ENCODE assay signal across 8 cellular contexts in genomic region chr6:158849899-158850806, GRCh38. TPM values are rescaled to one million over a fixed set of nuclear protein-coding genes. Genes with fewer than 3 reads are reported as not detected.
DNase-seq lines count a peak whose midpoint lies in the region; ATAC-seq and TF ChIP-seq lines count a peak whose summit lies in the region.

No MANE protein-coding gene starts in this region.

- in situ Hi-C loops in astrocyte of the spinal cord (cut with HindIII; ENCODE audit: low sequenced_read_pairs) = no loop called here

- no peak for TF ChIP-seq CTCF in AG04450 (IDR thresholded peaks at IDR 0.05; ENCODE audit: low read depth, low read length)
- TF ChIP-seq CTCF in astrocyte of the spinal cord (IDR thresholded peaks at IDR 0.05; ENCODE audit: low read depth, low read length) = no peak
- TF ChIP-seq CTCF in left lung (IDR thresholded peaks at IDR 0.05) = no peak
- TF ChIP-seq CTCF in BE2C (IDR thresholded peaks at IDR 0.05; ENCODE audit: low read depth, low read length) = no peak

- intact Hi-C loops in left lung (cut with DNase I) = no loop called here

- POLR2A ChIA-PET in AG04450 (lab: Yijun Ruan, JAX) = no interaction called here

- H3K36me3 ChIP-seq in left lung (no peaks in the 10 kb centered on the region), BE2C (no peaks in the 10 kb centered on the region)

- peaks cover 15 to 38% of the 10 kb centered on the region in 2 donors for H3K4me1 ChIP-seq in left lung
- H3K4me1 ChIP-seq in BE2C = peaks cover 3% of the 10 kb centered on the region; the same call in 1 of the 2 replicates

- H3K4me3 ChIP-seq in AG04450 (ENCODE audit: low read depth, low read length) (no peak overlapping the region), astrocyte of the spinal cord (ENCODE audit: low read depth, low read length) (no peak overlapping the region), left lung (no peak overlapping the region), BE2C (ENCODE audit: low read depth, low read length) (no peak overlapping the region)

- H3K27ac ChIP-seq in AG04450 (ENCODE audit: low read depth, low read length) (peak overlapping the region; percentile 74), left lung (peak overlapping the region; percentile 72 to 82)

- no peaks in the 10 kb centered on the region for H3K27me3 ChIP-seq in AG04450 (ENCODE audit: control insufficient read depth, insufficient read depth, low read length)
- H3K27me3 ChIP-seq in left lung = no peaks in the 10 kb centered on the region
- H3K27me3 ChIP-seq in BE2C = no peaks in the 10 kb centered on the region

- H3K9me3 ChIP-seq in AG04450 (ENCODE audit: control insufficient read depth, insufficient read depth, low read length) (no peaks in the 10 kb centered on the region), left lung (no peaks in the 10 kb centered on the region), BE2C (no peaks in the 10 kb centered on the region)

- peak; percentile 57 for ATAC-seq in left lung

- DNase-seq in AG04450 (ENCODE audit: low read depth, low spot score) (peak; percentile 79), HT1080 (ENCODE audit: low read depth) (peak; percentile 97), T follicular helper cell (ENCODE audit: low read depth) (peak; percentile 57), astrocyte of the spinal cord (ENCODE audit: low read depth, low spot score) (peak; percentile 93), left lung (no peak), HuH-7 (ENCODE audit: low spot score) (no peak), BE2C (no peak)
- DNase-seq in stimulated activated naive CD4-positive, alpha-beta T cell treated with Interleukin-2 at 50 U/mL for 16 hours (lab: John Stamatoyannopoulos, UW) = peak; percentile 57

- CTCF ChIA-PET in AG04450 (lab: Charles Lee) = no interaction called here

RNA-seq across cellular contexts. Expression of gene EZR, which starts 31.0 kb away (rescaled TPM):
- 56.7 and 61.2 TPM in 2 replicates for polyA plus RNA-seq in AG04450 (2011; rRNA removed)
- 58.7 and 59.5 TPM in 2 replicates for polyA minus RNA-seq in AG04450 (2011; rRNA and poly(A)+ RNA removed)
- total RNA-seq in HT1080 (2014; rRNA removed; shearing (Covaris generic)) = 228 and 253 TPM in 2 replicates
- polyA plus RNA-seq in HT1080 (2015; cell fraction: cytosol; rRNA removed) = 163 and 167 TPM in 2 replicates
- polyA plus RNA-seq in HT1080 (2015; cell fraction: nucleus; rRNA removed) = 404 and 422 TPM in 2 replicates
- total RNA-seq in left lung = 100 to 1,000 TPM; 315 to 328 TPM
- 63.8 TPM for polyA plus RNA-seq in BE2C (2012; ENCODE audit: insufficient read depth, insufficient read length, low read depth)

Comparison
In these comparisons a context has a peak if more than half of its experiments do, and no peak if none do; other contexts are left out.
1. DNase-seq: peak in AG04450 (single experiment), HT1080 (single experiment), T follicular helper cell (single experiment), astrocyte of the spinal cord (single experiment) and stimulated activated naive CD4-positive, alpha-beta T cell treated with Interleukin-2 at 50 U/mL for 16 hours (single experiment); none in left lung (0 of 2), HuH-7 (single experiment) and BE2C (single experiment).